14 cellular contexts compared by ENCODE assay signal in the genomic region with DNA sequence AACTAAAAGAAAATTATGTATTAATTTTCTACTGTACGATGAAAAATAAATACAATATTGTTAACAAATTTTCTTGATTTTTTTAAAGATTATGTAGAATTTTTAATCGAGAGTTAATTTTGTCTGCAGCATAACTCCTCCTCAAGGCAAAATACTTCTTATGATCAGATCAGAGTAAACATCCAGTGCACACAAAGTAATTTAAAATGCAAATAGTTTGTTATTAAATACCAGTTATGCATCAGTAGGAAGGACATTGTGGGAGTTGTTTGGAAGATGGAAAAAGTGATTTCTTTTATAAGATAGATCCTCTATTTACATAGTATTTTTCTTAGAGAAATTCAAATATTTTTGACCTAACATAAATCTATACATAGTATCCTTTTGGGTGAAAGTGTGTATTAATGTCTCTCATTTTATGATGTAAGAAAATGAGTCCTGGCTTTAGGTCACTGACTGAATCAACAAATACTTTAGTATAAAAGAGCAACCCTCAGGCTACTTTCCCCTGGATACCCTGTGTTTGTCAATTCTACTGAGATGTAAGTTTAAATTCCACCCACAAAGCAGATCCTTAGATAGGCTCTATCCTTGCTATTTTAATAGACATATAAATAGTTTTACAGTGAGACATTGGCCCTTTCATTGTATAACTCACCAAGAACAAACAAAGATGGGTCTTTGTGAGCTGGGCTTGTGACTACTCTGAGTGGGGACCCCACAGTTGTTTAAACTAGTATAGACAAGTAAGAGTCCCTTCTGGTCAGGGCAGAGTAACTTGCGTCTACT.
"Had no signal": no experiment of that assay in that cellular context is flagged by ENCODE, and none has a peak within 500 bp of the region (broad histone marks: within the 10 kb centered on the region; RNA-seq: fewer than 3 reads in every experiment).

No MANE protein-coding gene starts in this region.

- H3K27me3 ChIP-seq: gastrocnemius medialis, neutrophil, testis had no signal

- ATAC-seq: gastrocnemius medialis; left cardiac atrium; lower lobe of right lung; stimulated activated naive CD8-positive, alpha-beta T cell treated with anti-CD3 and anti-CD28 coated beads, Interleukin-15, amount 100 ng/mL, for 72 hours had no signal

- H3K27ac ChIP-seq: gastrocnemius medialis, lower lobe of right lung, neutrophil, testis had no signal

- H3K9me3 ChIP-seq: gastrocnemius medialis, lower lobe of right lung, neutrophil, testis had no signal

- H3K36me3 ChIP-seq: gastrocnemius medialis, lower lobe of right lung, neutrophil had no signal

- DNase-seq: activated CD4-positive, alpha-beta T cell treated with anti-CD3 and anti-CD28 coated beads, Interleukin-2, amount 50 U/mL, for 4 hours; activated CD4-positive, CD25-positive, alpha-beta regulatory T cell treated with anti-CD3 and anti-CD28 coated beads, Interleukin-2, amount 50 U/mL, for 72 hours; activated naive CD8-positive, alpha-beta T cell treated with anti-CD3 and anti-CD28 coated beads, Interleukin-2, amount 10 ng/mL, durations not matched to agents 7 days and 5 days; activated T-cell treated with anti-CD3 and anti-CD28 coated beads, Interleukin-2, amount 50 U/mL, for 24 hours; anterior cingulate cortex; gastrocnemius medialis; left cardiac atrium; lower lobe of right lung; naive B cell; stimulated activated CD4-positive, alpha-beta T cell treated with anti-CD3 and anti-CD28 coated beads, Interleukin-4, amount 100 ng/mL, for 4 hours; stimulated activated naive CD8-positive, alpha-beta T cell treated with anti-CD3 and anti-CD28 coated beads, Interleukin-15, amount 100 ng/mL, for 72 hours; testis had no signal

- H3K4me3 ChIP-seq: gastrocnemius medialis, lower lobe of right lung, skin epidermis, testis had no signal

- H3K4me1 ChIP-seq: gastrocnemius medialis, lower lobe of right lung, testis had no signal
